ENCODE assay signal across 8 cellular contexts in the genomic region with DNA sequence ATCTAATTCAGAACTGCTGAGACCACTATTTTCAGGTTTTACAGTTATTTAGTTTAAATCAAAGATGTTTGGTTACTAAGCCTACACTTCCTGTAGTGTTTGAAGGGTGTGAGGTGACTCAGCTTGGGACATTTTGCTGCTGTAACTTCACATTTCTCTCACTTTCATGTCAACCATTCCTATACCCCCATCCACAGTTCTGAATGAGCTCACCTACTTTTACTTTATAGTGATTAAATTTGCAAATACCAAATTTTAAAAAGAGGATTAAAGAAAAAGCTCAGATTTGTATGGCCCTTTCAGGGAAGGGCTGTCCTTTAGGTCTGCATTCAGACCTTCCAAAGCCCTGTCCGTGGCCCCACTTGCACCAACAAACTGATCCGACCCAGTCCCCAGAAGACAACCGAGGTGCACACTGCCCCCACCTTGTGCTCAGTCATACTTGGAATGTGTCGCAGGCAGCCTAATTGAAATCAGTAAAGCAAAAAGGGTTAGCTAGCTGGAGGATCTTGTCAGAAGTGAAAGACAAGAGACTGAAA.
DNase-seq lines count a peak whose midpoint lies in the region; ATAC-seq and TF ChIP-seq lines count a peak whose summit lies in the region.

No MANE protein-coding gene starts in this region.

- no peak for TF ChIP-seq CTCF in astrocyte of the spinal cord (IDR thresholded peaks at IDR 0.05; ENCODE audit: low read depth, low read length)
- no peak for TF ChIP-seq CTCF in BE2C (IDR thresholded peaks at IDR 0.05; ENCODE audit: low read depth, low read length)

- H3K4me3 ChIP-seq in astrocyte of the spinal cord (ENCODE audit: low read depth, low read length) (no peak overlapping the region), BE2C (ENCODE audit: low read depth, low read length) (no peak overlapping the region)

- H3K4me1 ChIP-seq in BE2C = no peaks in the 10 kb centered on the region

- no peaks in the 10 kb centered on the region for H3K36me3 ChIP-seq in BE2C

- peak; percentile 48 for DNase-seq in GM03348 (ENCODE audit: low spot score)
- DNase-seq in HK-2 (ENCODE audit: unreplicated experiment) = peak; percentile 13
- DNase-seq in astrocyte of the spinal cord (ENCODE audit: low read depth, low spot score) = peak; percentile 56
- DNase-seq in stimulated activated CD4-positive, alpha-beta T cell treated with anti-CD3 and anti-CD28 coated beads, TNF-alpha, amount 100 ng/mL, for 24 hours (ENCODE audit: low read depth in 3 of 3) = peak; percentile 11 to 36 (median 12)
- no peak for DNase-seq in SHP77 treated with DMSO at 0.1 percent for 48 hours (lab: John Stamatoyannopoulos, UW)
- no peak for DNase-seq in NCI-H748 treated with DMSO at 0.1 percent for 48 hours (lab: John Stamatoyannopoulos, UW)
- DNase-seq in BE2C = no peak

- H3K9me3 ChIP-seq in BE2C = no peaks in the 10 kb centered on the region

- in situ Hi-C loops in astrocyte of the spinal cord (cut with HindIII; ENCODE audit: low sequenced_read_pairs) = no loop called here

- peak; percentile 92 for ATAC-seq in GM21447 (IDR thresholded peaks at IDR 0.05; ENCODE audit: unreplicated experiment)

- 0 out of 2 replicates have a peak, but pooled peaks cover 3% of the 10 kb centered on the region for H3K27me3 ChIP-seq in BE2C

Comparison
In these comparisons a context has a peak if more than half of its experiments do, and no peak if none do; other contexts are left out.
1. DNase-seq: peak in GM03348 (single experiment), HK-2 (single experiment), astrocyte of the spinal cord (single experiment) and stimulated activated CD4-positive, alpha-beta T cell treated with anti-CD3 and anti-CD28 coated beads, TNF-alpha, amount 100 ng/mL, for 24 hours (3 of 3); none in SHP77 treated with DMSO at 0.1 percent for 48 hours (single experiment), NCI-H748 treated with DMSO at 0.1 percent for 48 hours (single experiment) and BE2C (single experiment).